23 cellular contexts compared by ENCODE assay signal in genomic region chr2:85002534-85002933, GRCh38. TPM values are rescaled to one million over a fixed set of nuclear protein-coding genes. Genes with fewer than 3 reads are reported as not detected.
A peak's percentile ranks its signal among the peaks of the same experiment; 100 is the strongest.
DNase-seq lines count a peak whose midpoint lies in the region; ATAC-seq, FAIRE-seq and TF ChIP-seq lines count a peak whose summit lies in the region.
"Had no signal": no experiment of that assay in that cellular context is flagged by ENCODE, and none has a peak within 500 bp of the region (broad histone marks: within the 10 kb centered on the region; RNA-seq: fewer than 3 reads in every experiment).

No MANE protein-coding gene starts in this region.

- H4K20me1 ChIP-seq in keratinocyte (ENCODE audit: control insufficient read depth, extremely low read depth, insufficient read depth, low read length), result peaks cover 4% of the 10 kb centered on the region

- H3K27me3 ChIP-seq in right atrium auricular region (no peaks in the 10 kb centered on the region), keratinocyte (ENCODE audit: control insufficient read depth, extremely low read depth, insufficient read depth, low read length) (no peaks in the 10 kb centered on the region)

- CTCF ChIA-PET in activated CD4-positive, alpha-beta T cell treated with anti-CD3 and anti-CD28 coated beads for 36 hours (lab: Charles Lee), result interaction anchor here (0.6 to 3.5 kb wide), 10 partner anchors 12 to 184 kb away, joined by 3 to 20 read pairs (median 4); no protein-coding TSS in a partner anchor

- TF ChIP-seq CTCF in right atrium auricular region (IDR thresholded peaks at IDR 0.05) (no peak), keratinocyte (optimal IDR thresholded peaks at IDR 0.05 in 1 of 3, IDR thresholded peaks at IDR 0.05 in 1 of 3, conservative IDR thresholded peaks at IDR 0.05 in 1 of 3; ENCODE audit: extremely low read depth in 1 of 3, insufficient read depth in 2 of 3, low read length in 3 of 3) (no peak)

- dilution Hi-C loops in keratinocyte (cut with MboI; ENCODE audit: extremely low pct_ligation_motif_present, low sequenced_read_pairs), result no loop called here

- H3K4me3 ChIP-seq in right atrium auricular region (no peak overlapping the region), keratinocyte (ENCODE audit: control insufficient read depth in 2 of 3, extremely low read depth in 1 of 3, insufficient read depth in 2 of 3, low read depth in 1 of 3, low read length in 3 of 3) (no peak overlapping the region)
- H3K4me3 ChIP-seq: GM12878, GM23338, K562 had no signal

- peaks cover 95% of the 10 kb centered on the region for H3K79me2 ChIP-seq in keratinocyte (ENCODE audit: control insufficient read depth, insufficient read depth, low read length)

- peaks cover 43% of the 10 kb centered on the region for H3K36me3 Mint-ChIP-seq in activated CD4-positive, alpha-beta T cell treated with anti-CD3 and anti-CD28 coated beads for 36 hours (ENCODE audit: low read depth)
- peaks cover 51% of the 10 kb centered on the region for H3K36me3 Mint-ChIP-seq in activated T-helper 17 cell treated with anti-CD3 and anti-CD28 coated beads, Interleukin-2, amount 50 U/mL, for 72 hours (ENCODE audit: low read depth)

- H3K9me3 Mint-ChIP-seq in activated CD4-positive, alpha-beta T cell treated with anti-CD3 and anti-CD28 coated beads for 36 hours (ENCODE audit: low read depth), result peaks cover 4% of the 10 kb centered on the region
- H3K9me3 Mint-ChIP-seq in activated T-helper 17 cell treated with anti-CD3 and anti-CD28 coated beads, Interleukin-2, amount 50 U/mL, for 72 hours, result no peaks in the 10 kb centered on the region

- no peak overlapping the region for H3K4me3 Mint-ChIP-seq in activated CD4-positive, alpha-beta T cell treated with anti-CD3 and anti-CD28 coated beads for 36 hours
- H3K4me3 Mint-ChIP-seq in activated T-helper 17 cell treated with anti-CD3 and anti-CD28 coated beads, Interleukin-2, amount 50 U/mL, for 72 hours, result peak overlapping the region; percentile 14
- H3K4me3 Mint-ChIP-seq: GM23338 had no signal

- H3K27me3 Mint-ChIP-seq in activated CD4-positive, alpha-beta T cell treated with anti-CD3 and anti-CD28 coated beads for 36 hours, result no peaks in the 10 kb centered on the region
- no peaks in the 10 kb centered on the region for H3K27me3 Mint-ChIP-seq in activated T-helper 17 cell treated with anti-CD3 and anti-CD28 coated beads, Interleukin-2, amount 50 U/mL, for 72 hours

- no peaks in the 10 kb centered on the region for H3K9me3 ChIP-seq in right atrium auricular region
- H3K9me3 ChIP-seq in keratinocyte (ENCODE audit: control insufficient read depth, low read depth, low read length), result no peaks in the 10 kb centered on the region

- H3K9ac ChIP-seq in keratinocyte (ENCODE audit: control insufficient read depth, extremely low read depth, insufficient read depth, low read length), result no peak overlapping the region

- H3K4me1 ChIP-seq in right atrium auricular region (peaks cover 0 to 45% of the 10 kb centered on the region in 2 donors), keratinocyte (ENCODE audit: control insufficient read depth, extremely low read depth, insufficient read depth, low read length) (peaks cover 6% of the 10 kb centered on the region)

- peaks cover 68% of the 10 kb centered on the region for H3K4me1 Mint-ChIP-seq in activated CD4-positive, alpha-beta T cell treated with anti-CD3 and anti-CD28 coated beads for 36 hours
- peaks cover 32% of the 10 kb centered on the region for H3K4me1 Mint-ChIP-seq in activated T-helper 17 cell treated with anti-CD3 and anti-CD28 coated beads, Interleukin-2, amount 50 U/mL, for 72 hours

- H3K36me3 ChIP-seq in right atrium auricular region, result peaks cover 4% of the 10 kb centered on the region
- H3K36me3 ChIP-seq in keratinocyte (ENCODE audit: control insufficient read depth in 2 of 2, extremely low read depth in 1 of 2, insufficient read depth in 2 of 2, low read length in 2 of 2), result peaks cover 3 to 6% of the 10 kb centered on the region in 2 experiments

- intact Hi-C loops in activated CD4-positive, alpha-beta T cell treated with anti-CD3 and anti-CD28 coated beads for 36 hours (cut with DNase I, micrococcal nuclease), result loop anchor here in 1 of 2 experiments (1.0 kb wide), 1 partner anchor 9 kb away; no protein-coding TSS in a partner anchor
- intact Hi-C loops in Right ventricle myocardium inferior (cut with DNase I), result no loop called here

- no peak for FAIRE-seq in keratinocyte (lab: Jason Lieb, UNC)
- FAIRE-seq: GM12878, GM18507, K562 had no signal

- DNase-seq in activated CD4-positive, alpha-beta T cell treated with anti-CD3 and anti-CD28 coated beads for 36 hours, result no peak
- DNase-seq in activated CD4-positive, alpha-beta T cell treated with anti-CD3 and anti-CD28 coated beads, Interleukin-2, amount 50 U/mL, for 4 hours, result no peak
- DNase-seq in Right ventricle myocardium inferior (ENCODE audit: missing footprints), result no peak
- DNase-seq in right atrium auricular region (ENCODE audit: low spot score), result no peak
- DNase-seq in keratinocyte (ENCODE audit: low read depth, low spot score), result no peak
- no peak for DNase-seq in NCI-H1048 (lab: John Stamatoyannopoulos, UW)
- DNase-seq in GM19240 (ENCODE audit: insufficient read length, low spot score), result no peak
- DNase-seq: 8988T; DMS 273 treated with DMSO at 0.1 percent for 48 hours; GDM1; MV-4-11; NCI-H1417 treated with DMSO at 0.1 percent for 48 hours; NCI-H2029; NCI-H2171; NCI-H446 treated with DMSO at 0.1 percent for 48 hours; NK-92 treated with Interleukin-12 subunit alpha and Interleukin-12 subunit beta, amount 100 ng/mL, for 24 hours; SIG-M5 had no signal

- H3K27ac Mint-ChIP-seq in activated CD4-positive, alpha-beta T cell treated with anti-CD3 and anti-CD28 coated beads for 36 hours, result peak overlapping the region; percentile 76
- H3K27ac Mint-ChIP-seq in activated T-helper 17 cell treated with anti-CD3 and anti-CD28 coated beads, Interleukin-2, amount 50 U/mL, for 72 hours, result peak overlapping the region; percentile 93
- H3K27ac Mint-ChIP-seq: GM23338 had no signal

- POLR2A ChIA-PET in activated CD4-positive, alpha-beta T cell treated with anti-CD3 and anti-CD28 coated beads for 36 hours (lab: Charles Lee), result interaction anchor here (0.6 to 1.4 kb wide), 5 partner anchors 15 to 406 kb away, joined by 3 to 7 read pairs (median 5); no protein-coding TSS in a partner anchor

- no peak overlapping the region for H3K4me2 ChIP-seq in keratinocyte (ENCODE audit: control insufficient read depth, extremely low read depth, insufficient read depth, low read depth, low read length)
- H3K4me2 ChIP-seq: GM23338 had no signal

- H3K27ac ChIP-seq in right atrium auricular region (no peak overlapping the region), keratinocyte (ENCODE audit: control insufficient read depth, insufficient read depth, low read length) (peak overlapping the region; percentile 20)

- H3K9me1 ChIP-seq in keratinocyte (ENCODE audit: control insufficient read depth, extremely low read depth, insufficient read depth, low read length), result no peaks in the 10 kb centered on the region

- no peak for ATAC-seq in activated CD4-positive, alpha-beta T cell treated with anti-CD3 and anti-CD28 coated beads for 36 hours
- ATAC-seq in Right ventricle myocardium inferior, result peak; percentile 45
- ATAC-seq in activated T-helper 17 cell treated with anti-CD3 and anti-CD28 coated beads, Interleukin-2, amount 50 U/mL, for 72 hours (replicated peaks), result no peak
- ATAC-seq: GM12878, GM23338, HCT116, K562 had no signal

- H2AFZ ChIP-seq in keratinocyte (ENCODE audit: control insufficient read depth, low read length), result no peak overlapping the region
- H2AFZ ChIP-seq: GM23338 had no signal

RNA-seq across cellular contexts. Expression of gene KCMF1, which starts 31.6 kb away (rescaled TPM):
- 10 to 100 TPM; 78.1 to 98.5 TPM for total RNA-seq in activated CD4-positive, alpha-beta T cell treated with anti-CD3 and anti-CD28 coated beads for 36 hours
- total RNA-seq in Right ventricle myocardium inferior (87.5 TPM), right atrium auricular region (10 to 100 TPM; 53.1 to 69.5 TPM)
- total RNA-seq in activated T-helper 17 cell treated with anti-CD3 and anti-CD28 coated beads, Interleukin-2, amount 50 U/mL, for 72 hours, result 100 to 1,000 TPM in 1 of 2 donors, 10 to 100 TPM in 1; 77.3 to 108 TPM
- polyA plus RNA-seq in keratinocyte, result 75.9 to 111 TPM (median 95.1 TPM) in 3 replicates
- 45.0 TPM for polyA plus RNA-seq in keratinocyte (2011; ENCODE audit: low read depth)
- polyA plus RNA-seq in keratinocyte (2011; cell fraction: cytosol; rRNA removed), result 70.6 and 146 TPM in 2 replicates
- polyA plus RNA-seq in keratinocyte (2011; cell fraction: nucleus; rRNA removed), result 45.6 and 50.4 TPM in 2 replicates
- 60.5 and 86.0 TPM in 2 replicates for polyA plus RNA-seq in keratinocyte (2012; ENCODE audit: low replicate concordance)
- polyA minus RNA-seq in keratinocyte, result 37.2 to 92.6 TPM (median 66.0 TPM) in 3 replicates
- polyA minus RNA-seq in keratinocyte (2011; cell fraction: cytosol; rRNA and poly(A)+ RNA removed), result 33.4 TPM
- polyA minus RNA-seq in keratinocyte (2011; cell fraction: nucleus; rRNA and poly(A)+ RNA removed), result 11.4 and 38.1 TPM in 2 replicates
